ENCODE assay signal across 15 cellular contexts in the genomic region with DNA sequence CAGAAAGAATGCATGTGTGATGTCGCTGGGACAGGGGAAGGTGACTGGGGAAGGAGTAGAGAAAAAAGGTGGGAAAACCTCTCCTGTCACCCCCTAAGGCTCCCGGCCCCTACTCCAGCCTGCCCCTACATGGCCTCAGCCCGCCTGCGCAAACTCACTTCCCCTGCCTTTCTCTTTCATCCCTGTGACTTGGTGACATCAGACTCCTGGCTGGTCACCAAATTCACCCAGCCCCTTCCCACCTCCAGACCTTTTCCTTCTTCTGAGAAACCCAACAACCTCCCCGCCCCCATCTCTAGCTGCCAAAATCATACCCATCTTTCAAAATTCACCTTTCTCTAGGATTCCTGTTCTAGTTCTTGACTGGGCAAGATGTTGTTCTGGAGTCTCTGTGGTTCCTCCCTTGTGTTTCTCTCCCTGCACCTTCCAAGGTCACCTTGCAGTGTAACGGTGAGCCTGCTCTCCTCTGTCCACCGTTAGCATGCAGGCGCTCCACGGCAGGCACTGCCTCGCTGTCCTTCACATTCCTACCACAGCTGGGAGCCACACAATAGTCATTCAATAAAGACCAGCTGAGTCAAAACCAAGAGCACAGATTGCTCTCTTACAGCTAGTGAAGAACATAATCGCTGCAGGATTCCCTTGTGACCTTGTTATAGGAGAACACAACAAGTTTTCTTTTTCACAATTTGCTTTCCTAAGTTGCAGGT.
DNase-seq lines count a peak whose midpoint lies in the region; ATAC-seq, FAIRE-seq and TF ChIP-seq lines count a peak whose summit lies in the region.
"Had no signal": no experiment of that assay in that cellular context is flagged by ENCODE, and none has a peak within 500 bp of the region (broad histone marks: within the 10 kb centered on the region; RNA-seq: fewer than 3 reads in every experiment).

No MANE protein-coding gene starts in this region.

- no peak overlapping the region for H3K4me3 ChIP-seq in kidney (ENCODE audit: low read length in 2 of 2)
- H3K4me3 ChIP-seq: prostate gland, SJCRH30, stomach had no signal

- intact Hi-C loops in kidney (cut with DNase I), result no loop called here

- no peak overlapping the region for H3K27ac Mint-ChIP-seq in chondrocyte (ENCODE audit: unreplicated experiment)
- H3K27ac Mint-ChIP-seq: activated naive CD8-positive, alpha-beta T cell; CD4-positive, alpha-beta T cell had no signal

- ATAC-seq in HG02884 (IDR thresholded peaks at IDR 0.05; ENCODE audit: unreplicated experiment), result no peak

- peak; percentile 35; the same call in 1 of the 2 replicates for TF ChIP-seq RAD21 in Ishikawa (IDR thresholded peaks at IDR 0.05; ENCODE audit: low read depth)

- no peaks in the 10 kb centered on the region for H3K9me3 Mint-ChIP-seq in chondrocyte (ENCODE audit: low read depth)
- H3K9me3 Mint-ChIP-seq: CD4-positive, alpha-beta T cell had no signal

- no peak overlapping the region for H3K9ac ChIP-seq in kidney (ENCODE audit: low read length in 2 of 2)

- TF ChIP-seq EP300 in Ishikawa (IDR thresholded peaks at IDR 0.05; ENCODE audit: borderline replicate concordance), result no peak

- no peaks in the 10 kb centered on the region for H3K27me3 Mint-ChIP-seq in chondrocyte (ENCODE audit: low read depth)
- H3K27me3 Mint-ChIP-seq: activated naive CD8-positive, alpha-beta T cell; CD4-positive, alpha-beta T cell had no signal

- no peak for DNase-seq in chondrocyte (ENCODE audit: low spot score)
- DNase-seq in kidney, result no peak
- peak; percentile 45 for DNase-seq in smooth muscle cell of the brain vasculature (ENCODE audit: low read depth, low spot score)
- no peak for DNase-seq in RPMI8226
- DNase-seq in NCI-H69 (lab: John Stamatoyannopoulos, UW), result no peak
- DNase-seq: CD4-positive, alpha-beta T cell; effector CD8-positive, alpha-beta T cell; mesenchymal stem cell; NCI-H1694 treated with DMSO at 0.1 percent for 48 hours; SJCRH30; stomach had no signal

- no peak overlapping the region for H3K4me3 Mint-ChIP-seq in chondrocyte (ENCODE audit: unreplicated experiment)
- H3K4me3 Mint-ChIP-seq: activated naive CD8-positive, alpha-beta T cell; CD4-positive, alpha-beta T cell had no signal

- no peak overlapping the region for H3K27ac ChIP-seq in kidney (ENCODE audit: low read depth in 2 of 2, low read length in 2 of 2)
- H3K27ac ChIP-seq: prostate gland, SJCRH30, stomach had no signal

- peaks cover 3% of the 10 kb centered on the region for H3K4me1 Mint-ChIP-seq in chondrocyte (ENCODE audit: low read depth)

- no peaks in the 10 kb centered on the region for H3K9me3 ChIP-seq in kidney (ENCODE audit: control insufficient read depth in 1 of 2, low read length in 2 of 2)
- H3K9me3 ChIP-seq: prostate gland, SJCRH30, stomach had no signal

- H3K36me3 ChIP-seq in kidney (ENCODE audit: control insufficient read depth in 1 of 2, insufficient read depth in 2 of 2, low read length in 2 of 2), result no peaks in the 10 kb centered on the region
- H3K36me3 ChIP-seq: prostate gland, SJCRH30, stomach had no signal

- H3K4me1 ChIP-seq in kidney (ENCODE audit: control insufficient read depth in 1 of 2, insufficient read depth in 1 of 2, low read depth in 1 of 2, low read length in 2 of 2), result no peaks in the 10 kb centered on the region
- H3K4me1 ChIP-seq: prostate gland, SJCRH30 had no signal

- no peak for FAIRE-seq in kidney (lab: Jason Lieb, UNC)

- H3K36me3 Mint-ChIP-seq in chondrocyte (ENCODE audit: low read depth), result peaks cover 2% of the 10 kb centered on the region

- TF ChIP-seq CTCF in chondrocyte (IDR thresholded peaks at IDR 0.05) (peak; percentile 62), kidney (IDR thresholded peaks at IDR 0.05; ENCODE audit: borderline replicate concordance, extremely low read depth, insufficient read depth) (peak; percentile 13)

TF ChIP-seq in Ishikawa, 13 proteins besides CTCF, POLR2A, EP300 and RAD21:
- TF ChIP-seq TEAD4 (IDR thresholded peaks at IDR 0.05), result peak; percentile 92
- no peak for TF ChIP-seq ZBTB7A (IDR thresholded peaks at IDR 0.05; ENCODE audit: low read depth)
- TF ChIP-seq MAX (IDR thresholded peaks at IDR 0.05), result no peak
